In the genomic region with DNA sequence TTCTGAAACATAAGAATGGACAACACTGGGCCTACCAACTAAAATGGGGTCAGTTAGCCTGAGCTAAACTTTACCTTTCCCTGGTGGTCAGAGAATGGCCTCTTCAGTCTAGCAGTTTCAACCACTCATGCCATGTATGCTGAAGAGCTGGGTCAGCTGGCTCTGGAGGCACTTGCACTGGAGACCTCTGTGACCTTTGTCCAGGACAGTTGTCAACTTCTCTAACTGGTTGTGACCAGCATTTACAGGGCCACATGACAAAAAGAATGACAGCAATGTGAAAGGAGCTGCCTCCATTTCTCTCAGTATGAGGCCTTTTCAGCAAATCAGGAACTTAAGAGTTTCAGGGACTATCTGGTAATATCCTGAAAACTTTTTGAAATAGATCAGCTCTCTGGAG, we compare ENCODE assay signal across 28 cellular contexts.
"Had no signal": no experiment of that assay in that cellular context is flagged by ENCODE, and none has a peak within 500 bp of the region (broad histone marks: within the 10 kb centered on the region; RNA-seq: fewer than 3 reads in every experiment).

No MANE protein-coding gene starts in this region.

- H3K36me3 Mint-ChIP-seq: activated naive CD4-positive, alpha-beta T cell treated with anti-CD3 and anti-CD28 coated beads, Interleukin-2, amount 50 U/mL, for 72 hours; brain; WTC11 had no signal

- ATAC-seq: activated CD8-positive, alpha-beta T cell treated with anti-CD3 and anti-CD28 coated beads, Interleukin-2, amount 10 ng/mL, durations not matched to agents 7 days and 5 days; activated naive CD4-positive, alpha-beta T cell treated with anti-CD3 and anti-CD28 coated beads, Interleukin-2, amount 50 U/mL, for 72 hours; activated naive CD8-positive, alpha-beta T cell treated with anti-CD3 and anti-CD28 coated beads, Interleukin-2, amount 50 U/mL, for 24 hours; WTC11 had no signal

- H3K27ac Mint-ChIP-seq: activated CD8-positive, alpha-beta T cell treated with anti-CD3 and anti-CD28 coated beads, Interleukin-2, amount 10 ng/mL, durations not matched to agents 7 days and 5 days; activated naive CD4-positive, alpha-beta T cell treated with anti-CD3 and anti-CD28 coated beads, Interleukin-2, amount 50 U/mL, for 72 hours; activated naive CD8-positive, alpha-beta T cell treated with anti-CD3 and anti-CD28 coated beads, Interleukin-2, amount 50 U/mL, for 24 hours; activated T-cell treated with anti-CD3 and anti-CD28 coated beads, Interleukin-2, amount 50 U/mL, for 24 hours; activated T-helper 1 cell treated with anti-CD3 and anti-CD28 coated beads, Interleukin-12 subunit alpha, Interleukin-12 subunit beta, Interleukin-2, Interleukin-4 antibody, amounts not matched to agents 30 ng/mL and 10 ng/mL and 1 ng/mL, durations not matched to agents 14 hours and 24 hours and 36 hours; brain; IgD-negative memory B cell; WTC11 had no signal

- H3K4me3 ChIP-seq: Peyer's patch, SJCRH30 had no signal

- DNase-seq: activated CD4-positive, alpha-beta T cell treated with anti-CD3 and anti-CD28 coated beads for 48 hours; activated CD4-positive, alpha-beta T cell treated with anti-CD3 and anti-CD28 coated beads, Interleukin-2, amount 50 U/mL, for 4 hours; activated CD4-positive, CD25-positive, alpha-beta regulatory T cell treated with anti-CD3 and anti-CD28 coated beads, Interleukin-2, amount 50 U/mL, for 72 hours; activated CD8-positive, alpha-beta memory T cell treated with anti-CD3 and anti-CD28 coated beads, Interleukin-2, amount 50 U/mL, for 48 hours; activated CD8-positive, alpha-beta T cell treated with anti-CD3 and anti-CD28 coated beads, Interleukin-2, amount 10 ng/mL, durations not matched to agents 7 days and 5 days; activated effector memory CD4-positive, alpha-beta T cell treated with Interleukin-2 at 50 U/mL for 16 hours; activated naive CD4-positive, alpha-beta T cell treated with Interleukin-2 at 50 U/mL for 16 hours; activated naive CD8-positive, alpha-beta T cell treated with anti-CD3 and anti-CD28 coated beads, Interleukin-2, amount 50 U/mL, for 24 hours; activated T-cell treated with anti-CD3 and anti-CD28 coated beads, Interleukin-2, amount 50 U/mL, for 24 hours; amniotic stem cell; NCI-H1105; NCI-H1436; NCI-H1694 treated with DMSO at 0.1 percent for 48 hours; NCI-H2029 treated with DMSO at 0.1 percent for 48 hours; NCI-H446; NCI-H524; Peyer's patch; Right ventricle myocardium superior; SJCRH30; SK-N-SH had no signal

- H3K4me3 Mint-ChIP-seq: activated CD8-positive, alpha-beta T cell treated with anti-CD3 and anti-CD28 coated beads, Interleukin-2, amount 10 ng/mL, durations not matched to agents 7 days and 5 days; activated naive CD8-positive, alpha-beta T cell treated with anti-CD3 and anti-CD28 coated beads, Interleukin-2, amount 50 U/mL, for 24 hours; activated T-cell treated with anti-CD3 and anti-CD28 coated beads, Interleukin-2, amount 50 U/mL, for 24 hours; activated T-helper 1 cell treated with anti-CD3 and anti-CD28 coated beads, Interleukin-12 subunit alpha, Interleukin-12 subunit beta, Interleukin-2, Interleukin-4 antibody, amounts not matched to agents 30 ng/mL and 10 ng/mL and 1 ng/mL, durations not matched to agents 14 hours and 24 hours and 36 hours; brain; WTC11 had no signal

- H3K9me3 Mint-ChIP-seq: activated naive CD4-positive, alpha-beta T cell treated with anti-CD3 and anti-CD28 coated beads, Interleukin-2, amount 50 U/mL, for 72 hours; activated naive CD8-positive, alpha-beta T cell treated with anti-CD3 and anti-CD28 coated beads, Interleukin-2, amount 50 U/mL, for 24 hours; activated T-cell treated with anti-CD3 and anti-CD28 coated beads, Interleukin-2, amount 50 U/mL, for 24 hours; activated T-helper 1 cell treated with anti-CD3 and anti-CD28 coated beads, Interleukin-12 subunit alpha, Interleukin-12 subunit beta, Interleukin-2, Interleukin-4 antibody, amounts not matched to agents 30 ng/mL and 10 ng/mL and 1 ng/mL, durations not matched to agents 14 hours and 24 hours and 36 hours; brain; IgD-negative memory B cell; WTC11 had no signal

- H3K4me1 Mint-ChIP-seq: activated naive CD8-positive, alpha-beta T cell treated with anti-CD3 and anti-CD28 coated beads, Interleukin-2, amount 50 U/mL, for 24 hours; IgD-negative memory B cell had no signal

- H3K27ac ChIP-seq: KMS-11, Peyer's patch, RWPE1, SJCRH30 had no signal

- H3K36me3 ChIP-seq: Peyer's patch, SJCRH30 had no signal

- H3K27me3 ChIP-seq: Peyer's patch, SJCRH30 had no signal

- H3K9ac ChIP-seq: KMS-11, SK-N-SH had no signal

- H3K9me3 ChIP-seq: Peyer's patch, SJCRH30, SK-N-SH had no signal

- H3K4me2 ChIP-seq: KMS-11, SK-N-SH had no signal

- FAIRE-seq: astrocyte had no signal
